In genomic region chr7:51189777-51190176, GRCh38 we compare ENCODE assay signal across 28 cellular contexts.
"Had no signal": no experiment of that assay in that cellular context is flagged by ENCODE, and none has a peak within 500 bp of the region (broad histone marks: within the 10 kb centered on the region; RNA-seq: fewer than 3 reads in every experiment).

No MANE protein-coding gene starts in this region.

- H3K27ac ChIP-seq: ascending aorta, cardiac muscle cell, VCaP had no signal

- DNase-seq: activated B cell treated with CpG ODN at 0.5 μM for 24 hours; activated CD4-positive, alpha-beta memory T cell treated with anti-CD3 and anti-CD28 coated beads for 36 hours; activated CD4-positive, alpha-beta T cell treated with anti-CD3 and anti-CD28 coated beads for 4 hours; activated CD4-positive, alpha-beta T cell treated with anti-CD3 and anti-CD28 coated beads, Interleukin-2, amount 10 ng/mL, durations not matched to agents 24 days and 14 days; activated CD4-positive, alpha-beta T cell treated with anti-CD3 and anti-CD28 coated beads, Interleukin-2, amount 50 U/mL, for 1 hour; activated CD4-positive, alpha-beta T cell treated with anti-CD3 and anti-CD28 coated beads, Interleukin-2, amount 50 U/mL, for 4 hours; activated CD4-positive, CD25-positive, alpha-beta regulatory T cell treated with anti-CD3 and anti-CD28 coated beads, Interleukin-2, amount 50 U/mL, for 72 hours; activated CD8-positive, alpha-beta memory T cell treated with anti-CD3 and anti-CD28 coated beads, Interleukin-2, amount 50 U/mL, for 4 hours; activated CD8-positive, alpha-beta T cell treated with anti-CD3 and anti-CD28 coated beads for 36 hours; activated effector memory CD4-positive, alpha-beta T cell treated with anti-CD3 and anti-CD28 coated beads, Interleukin-2, amount 50 U/mL, for 16 hours; activated naive CD4-positive, alpha-beta T cell treated with anti-CD3 and anti-CD28 coated beads, Interleukin-2, amount 10 ng/mL, durations not matched to agents 7 days and 5 days; activated naive CD4-positive, alpha-beta T cell treated with Interleukin-2 at 50 U/mL for 16 hours; activated naive CD8-positive, alpha-beta T cell treated with anti-CD3 and anti-CD28 coated beads, Interleukin-2, amount 10 ng/mL, durations not matched to agents 7 days and 5 days; activated naive CD8-positive, alpha-beta T cell treated with anti-CD3 and anti-CD28 coated beads, Interleukin-2, amount 50 U/mL, for 24 hours; activated T-cell treated with anti-CD3 and anti-CD28 coated beads for 4 hours; activated T-cell treated with anti-CD3 and anti-CD28 coated beads, Interleukin-2, amount 50 U/mL, for 1 hour; activated T-cell treated with anti-CD3 and anti-CD28 coated beads, Interleukin-2, amount 50 U/mL, for 4 hours; activated T-cell treated with anti-CD3 and anti-CD28 coated beads, Interleukin-2, amount 50 U/mL, for 72 hours; amygdala; anterior cingulate cortex; cerebellar nuclear complex; T-helper 1 cell; T-helper 2 cell; T-helper 9 cell had no signal

- H3K4me1 ChIP-seq: ascending aorta had no signal

- H3K36me3 ChIP-seq: ascending aorta, cardiac muscle cell had no signal

- H3K27me3 ChIP-seq: ascending aorta, cardiac muscle cell had no signal

- H3K4me3 ChIP-seq: ascending aorta, cardiac muscle cell had no signal

- ATAC-seq: activated CD8-positive, alpha-beta T cell treated with anti-CD3 and anti-CD28 coated beads for 36 hours; activated naive CD8-positive, alpha-beta T cell treated with anti-CD3 and anti-CD28 coated beads, Interleukin-2, amount 50 U/mL, for 24 hours; activated T-cell treated with anti-CD3 and anti-CD28 coated beads, Interleukin-2, amount 50 U/mL, for 4 hours; activated T-cell treated with anti-CD3 and anti-CD28 coated beads, Interleukin-2, amount 50 U/mL, for 72 hours; activated T-helper 17 cell treated with anti-CD3 and anti-CD28 coated beads, Interleukin-2, amount 50 U/mL, for 72 hours had no signal

- H3K9me3 ChIP-seq: ascending aorta had no signal
